ENCODE assay signal across 21 cellular contexts in the genomic region with DNA sequence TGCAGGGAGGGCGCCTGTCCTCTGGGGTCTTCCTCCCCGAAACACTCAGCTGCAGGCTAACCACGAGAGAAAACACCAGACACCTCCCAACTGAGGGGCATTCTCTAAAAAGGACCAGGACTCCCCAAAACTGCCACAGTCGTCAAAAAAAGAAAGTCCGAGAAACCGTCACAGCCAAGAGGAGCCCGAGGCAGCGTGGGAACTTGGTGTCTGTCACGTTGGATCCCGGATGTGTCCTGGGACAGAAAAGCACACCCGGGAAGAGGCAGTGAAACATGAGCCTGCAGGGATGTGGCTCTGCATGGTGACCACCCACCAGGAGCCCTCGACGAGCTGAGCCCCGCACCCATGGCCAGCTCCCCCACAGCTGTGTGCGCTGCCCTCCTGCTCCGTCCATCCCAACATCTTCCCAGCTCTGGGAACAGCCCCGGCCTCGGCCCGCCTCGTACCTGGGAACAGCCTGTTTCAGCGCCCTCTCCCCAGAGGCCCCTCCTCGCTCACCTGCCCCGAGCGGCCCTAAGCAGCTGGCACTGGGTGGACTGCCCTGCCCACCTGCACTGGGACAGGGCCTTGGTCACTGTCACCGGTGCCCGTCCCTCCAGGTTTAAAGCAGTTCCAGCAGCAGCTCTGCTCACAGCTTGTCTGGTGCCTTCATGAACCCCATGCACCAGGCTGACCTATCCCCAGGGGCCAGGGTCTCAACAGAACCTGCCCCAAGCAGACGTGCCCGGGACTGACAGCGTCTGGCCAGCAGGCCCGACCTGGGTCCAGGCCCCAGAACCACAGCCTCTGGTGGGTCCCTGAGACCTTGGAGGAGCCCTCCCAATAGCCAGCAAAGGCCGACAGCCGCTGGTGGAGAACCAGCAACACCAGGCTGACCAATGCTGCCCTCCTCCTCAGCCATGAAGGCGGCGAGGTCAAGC. TPM values are rescaled to one million over a fixed set of nuclear protein-coding genes. Genes with fewer than 3 reads are reported as not detected.
DNase-seq lines count a peak whose midpoint lies in the region; ATAC-seq and TF ChIP-seq lines count a peak whose summit lies in the region.
"Had no signal": no experiment of that assay in that cellular context is flagged by ENCODE, and none has a peak within 500 bp of the region (broad histone marks: within the 10 kb centered on the region; RNA-seq: fewer than 3 reads in every experiment).

No MANE protein-coding gene starts in this region.

- TF ChIP-seq CTCF in A673 (conservative IDR thresholded peaks at IDR 0.05; ENCODE audit: low read depth, low read length), result no peak
- TF ChIP-seq CTCF in CD8-positive, alpha-beta T cell (IDR thresholded peaks at IDR 0.05), result no peak
- TF ChIP-seq CTCF in right lobe of liver (IDR thresholded peaks at IDR 0.05), result no peak

- H3K4me1 ChIP-seq in A673 (ENCODE audit: insufficient read depth, low read length, poor library complexity, severe bottlenecking) (peaks cover 16% of the 10 kb centered on the region), right lobe of liver (peaks cover 0 to 65% (median 33%) of the 10 kb centered on the region in 4 donors)
- peaks cover 87% of the 10 kb centered on the region for H3K4me1 ChIP-seq in CD8-positive, alpha-beta T cell (ENCODE audit: insufficient read depth, low read length)

- no peaks in the 10 kb centered on the region for H3K27me3 Mint-ChIP-seq in CD8-positive, alpha-beta T cell (ENCODE audit: low read depth)
- H3K27me3 Mint-ChIP-seq in T-helper 17 cell, result no peaks in the 10 kb centered on the region
- H3K27me3 Mint-ChIP-seq in activated CD8-positive, alpha-beta memory T cell treated with anti-CD3 and anti-CD28 coated beads, Interleukin-2, amount 10 ng/mL, durations not matched to agents 7 days and 5 days, result peaks cover 12% of the 10 kb centered on the region
- H3K27me3 Mint-ChIP-seq: dendritic cell treated with granulocyte-macrophage colony-stimulating factor and Interleukin-4, amounts not matched to agents 40 ng/mL and 50 ng/mL, for 4 days had no signal

- DNase-seq in A673 (ENCODE audit: low spot score), result no peak
- DNase-seq in CD8-positive, alpha-beta T cell, result no peak
- DNase-seq in T-helper 17 cell, result no peak
- no peak for DNase-seq in right lobe of liver
- DNase-seq in stimulated activated CD4-positive, alpha-beta T cell treated with anti-CD3 and anti-CD28 coated beads, Interleukin-2, amount 100 ng/mL, for 24 hours, result no peak
- no peak for DNase-seq in activated CD8-positive, alpha-beta memory T cell treated with anti-CD3 and anti-CD28 coated beads, Interleukin-2, amount 10 ng/mL, durations not matched to agents 7 days and 5 days
- DNase-seq in NCI-H146 (lab: John Stamatoyannopoulos, UW), result no peak
- DNase-seq: activated gamma-delta T cell treated with Interleukin-2 at 50 U/mL for 16 hours; COR-L47; MM.1S; NCI-H1436; NCI-H2171 treated with DMSO at 0.1 percent for 48 hours; NCI-H69; SHP77; stimulated activated CD4-positive, alpha-beta T cell treated with anti-CD3 and anti-CD28 coated beads, Interleukin-12 subunit alpha, Interleukin-12 subunit beta, amount 100 ng/mL, for 4 hours; stimulated activated CD8-positive, alpha-beta memory T cell treated with anti-CD3 and anti-CD28 coated beads, Interleukin-4, amount 100 ng/mL, for 48 hours; T-helper 1 cell had no signal

- H3K4me3 Mint-ChIP-seq in CD8-positive, alpha-beta T cell, result peak overlapping the region; percentile 65
- H3K4me3 Mint-ChIP-seq in T-helper 17 cell, result peak overlapping the region; percentile 19
- H3K4me3 Mint-ChIP-seq in activated CD8-positive, alpha-beta memory T cell treated with anti-CD3 and anti-CD28 coated beads, Interleukin-2, amount 10 ng/mL, durations not matched to agents 7 days and 5 days, result no peak overlapping the region
- H3K4me3 Mint-ChIP-seq: dendritic cell treated with granulocyte-macrophage colony-stimulating factor and Interleukin-4, amounts not matched to agents 40 ng/mL and 50 ng/mL, for 4 days; neural crest cell had no signal

- peaks cover 19% of the 10 kb centered on the region for H3K36me3 Mint-ChIP-seq in CD8-positive, alpha-beta T cell
- H3K36me3 Mint-ChIP-seq in T-helper 17 cell (ENCODE audit: low read depth), result peaks cover 4% of the 10 kb centered on the region
- no peaks in the 10 kb centered on the region for H3K36me3 Mint-ChIP-seq in activated CD8-positive, alpha-beta memory T cell treated with anti-CD3 and anti-CD28 coated beads, Interleukin-2, amount 10 ng/mL, durations not matched to agents 7 days and 5 days

- WGBS in right lobe of liver (ENCODE audit: insufficient coverage, low coverage, low lambda C conversion rate, missing lambda C conversion rate), result 53% methylated on average over 20 of the region's 34 CpGs

- H3K9me3 ChIP-seq in A673 (ENCODE audit: low read depth, low read length, poor library complexity, severe bottlenecking) (no peaks in the 10 kb centered on the region), T-helper 17 cell (ENCODE audit: control insufficient read depth, low read length, poor library complexity, severe bottlenecking) (no peaks in the 10 kb centered on the region), right lobe of liver (no peaks in the 10 kb centered on the region)
- no peaks in the 10 kb centered on the region for H3K9me3 ChIP-seq in CD8-positive, alpha-beta T cell (ENCODE audit: low read length)
- H3K9me3 ChIP-seq: upper lobe of left lung had no signal

- no peaks in the 10 kb centered on the region for H3K27me3 ChIP-seq in A673 (replicated peaks; ENCODE audit: insufficient read depth, low read depth, low read length, poor library complexity)
- no peaks in the 10 kb centered on the region for H3K27me3 ChIP-seq in CD8-positive, alpha-beta T cell (ENCODE audit: insufficient read depth, low read length)
- no peaks in the 10 kb centered on the region for H3K27me3 ChIP-seq in right lobe of liver
- H3K27me3 ChIP-seq: upper lobe of left lung had no signal

- peak overlapping the region; percentile 74 for H3K27ac Mint-ChIP-seq in CD8-positive, alpha-beta T cell
- peak overlapping the region; percentile 82 for H3K27ac Mint-ChIP-seq in T-helper 17 cell
- no peak overlapping the region for H3K27ac Mint-ChIP-seq in activated CD8-positive, alpha-beta memory T cell treated with anti-CD3 and anti-CD28 coated beads, Interleukin-2, amount 10 ng/mL, durations not matched to agents 7 days and 5 days
- H3K27ac Mint-ChIP-seq: dendritic cell treated with granulocyte-macrophage colony-stimulating factor and Interleukin-4, amounts not matched to agents 40 ng/mL and 50 ng/mL, for 4 days had no signal

- CTCF ChIA-PET in A673 (lab: Charles Lee), result no interaction called here
- CTCF ChIA-PET in CD8-positive, alpha-beta T cell (lab: Charles Lee), result interaction anchor here (0.7 to 1.5 kb wide), 2 partner anchors 40 kb away, joined by 3 to 7 read pairs; no protein-coding TSS in a partner anchor
- CTCF ChIA-PET in activated CD8-positive, alpha-beta memory T cell treated with anti-CD3 and anti-CD28 coated beads, Interleukin-2, amount 10 ng/mL, durations not matched to agents 7 days and 5 days (lab: Charles Lee), result no interaction called here

- ATAC-seq in CD8-positive, alpha-beta T cell, result no peak
- no peak for ATAC-seq in T-helper 17 cell
- ATAC-seq in right lobe of liver, result no peak
- ATAC-seq in GM18870 (IDR thresholded peaks at IDR 0.05; ENCODE audit: unreplicated experiment), result no peak
- no peak for ATAC-seq in activated CD8-positive, alpha-beta memory T cell treated with anti-CD3 and anti-CD28 coated beads, Interleukin-2, amount 10 ng/mL, durations not matched to agents 7 days and 5 days

- POLR2A ChIA-PET in A673 (lab: Charles Lee; ENCODE audit: low non-redundant PET), result no interaction called here
- POLR2A ChIA-PET in CD8-positive, alpha-beta T cell (lab: Charles Lee), result interaction anchor here (0.9 kb wide), 1 partner anchor 9 kb away, joined by 3 read pairs; no protein-coding TSS in a partner anchor

- no peaks in the 10 kb centered on the region for H3K9me3 Mint-ChIP-seq in CD8-positive, alpha-beta T cell
- H3K9me3 Mint-ChIP-seq in activated CD8-positive, alpha-beta memory T cell treated with anti-CD3 and anti-CD28 coated beads, Interleukin-2, amount 10 ng/mL, durations not matched to agents 7 days and 5 days (ENCODE audit: low read depth), result no peaks in the 10 kb centered on the region
- H3K9me3 Mint-ChIP-seq: dendritic cell treated with granulocyte-macrophage colony-stimulating factor and Interleukin-4, amounts not matched to agents 40 ng/mL and 50 ng/mL, for 4 days; neural crest cell had no signal

- H3K27ac ChIP-seq in A673 (ENCODE audit: low read depth, low read length, poor library complexity, severe bottlenecking), result peak overlapping the region; percentile 57
- no peak overlapping the region for H3K27ac ChIP-seq in CD8-positive, alpha-beta T cell (ENCODE audit: low read depth, low read length)
- peak overlapping the region in 2 of 3 donors; percentile 95 to 99 for H3K27ac ChIP-seq in right lobe of liver

- H3K4me3 ChIP-seq in A673 (ENCODE audit: low read depth, low read length, poor library complexity, severe bottlenecking) (no peak overlapping the region), right lobe of liver (peak overlapping the region in 2 of 3 donors; percentile 40 to 91)
- H3K4me3 ChIP-seq in CD8-positive, alpha-beta T cell (ENCODE audit: low read depth, low read length), result no peak overlapping the region
- H3K4me3 ChIP-seq: upper lobe of left lung had no signal

- H3K36me3 ChIP-seq in A673 (ENCODE audit: insufficient read depth, low read length, poor library complexity, severe bottlenecking) (no peaks in the 10 kb centered on the region), right lobe of liver (peaks cover 0 to 3% (median 0%) of the 10 kb centered on the region in 4 donors)
- H3K36me3 ChIP-seq in CD8-positive, alpha-beta T cell (ENCODE audit: insufficient read depth, low read length), result peaks cover under 1% of the 10 kb centered on the region

- intact Hi-C loops in A673 (cut with micrococcal nuclease; ENCODE audit: unreplicated experiment) (no loop called here), right lobe of liver (cut with DNase I) (no loop called here)
- intact Hi-C loops in CD8-positive, alpha-beta T cell (cut with DNase I, micrococcal nuclease), result loop anchor here (5.0 to 10.0 kb wide), 6 partner anchors 284 to 694 kb away; partner anchors contain the start of genes CEP72 (in 2 of the 2) and MRPL36 (in 1 of the 2)

- no TSS peak for BruUV-seq in A673 (replicated peaks; lab: Mats Ljungman, UMichigan)

- TF ChIP-seq POLR2A in right lobe of liver (IDR thresholded peaks at IDR 0.05), result no peak

- H3K4me1 Mint-ChIP-seq in CD8-positive, alpha-beta T cell (ENCODE audit: low read depth), result peaks cover 70% of the 10 kb centered on the region
- peaks cover 38% of the 10 kb centered on the region for H3K4me1 Mint-ChIP-seq in T-helper 17 cell
- H3K4me1 Mint-ChIP-seq in activated CD8-positive, alpha-beta memory T cell treated with anti-CD3 and anti-CD28 coated beads, Interleukin-2, amount 10 ng/mL, durations not matched to agents 7 days and 5 days, result peaks cover 28% of the 10 kb centered on the region

RNA-seq across cellular contexts. Expression of gene SLC12A7, which starts 10.9 kb away (rescaled TPM):
- total RNA-seq in A673 (2021) (45.2 and 55.5 TPM in 2 replicates), T-helper 17 cell (10 to 100 TPM; 36.6 to 88.0 TPM), right lobe of liver (10 to 100 TPM; 38.9 to 65.2 (median 53.3) TPM)
- 10 to 100 TPM; 49.0 to 54.2 TPM for total RNA-seq in CD8-positive, alpha-beta T cell
- 10 to 100 TPM in 1 of 2 experiments, 1 to 10 TPM in 1; 6.6 to 12.2 TPM for total RNA-seq in activated CD8-positive, alpha-beta memory T cell treated with anti-CD3 and anti-CD28 coated beads, Interleukin-2, amount 10 ng/mL, durations not matched to agents 7 days and 5 days

Comparison
In these comparisons a context has a peak if more than half of its experiments do, and no peak if none do; other contexts are left out.
1. H3K4me3 ChIP-seq: peak in right lobe of liver (2 of 3); none in A673 (single experiment) and CD8-positive, alpha-beta T cell (single experiment).
2. intact Hi-C loops: an anchor here in CD8-positive, alpha-beta T cell (5.0 to 10.0 kb wide); none called in A673 and right lobe of liver.